Comparison of ENCODE assay signal across 16 cellular contexts in genomic region chr14:51121096-51121495, GRCh38.
"Had no signal": no experiment of that assay in that cellular context is flagged by ENCODE, and none has a peak within 500 bp of the region (broad histone marks: within the 10 kb centered on the region; RNA-seq: fewer than 3 reads in every experiment).

No MANE protein-coding gene starts in this region.

- H3K36me3 Mint-ChIP-seq: activated CD4-positive, alpha-beta memory T cell treated with anti-CD3 and anti-CD28 coated beads for 36 hours; activated naive CD8-positive, alpha-beta T cell had no signal

- H3K4me1 ChIP-seq: gastrocnemius medialis, heart right ventricle, parathyroid adenoma, thyroid gland, uterus had no signal

- H3K79me2 ChIP-seq: parathyroid adenoma had no signal

- H3K9me3 Mint-ChIP-seq: activated CD4-positive, alpha-beta memory T cell treated with anti-CD3 and anti-CD28 coated beads for 36 hours; activated T-cell treated with anti-CD3 and anti-CD28 coated beads, Interleukin-2, amount 50 U/mL, for 4 hours had no signal

- H3K27ac Mint-ChIP-seq: activated CD4-positive, alpha-beta memory T cell treated with anti-CD3 and anti-CD28 coated beads for 36 hours; activated naive CD8-positive, alpha-beta T cell had no signal

- H2AFZ ChIP-seq: parathyroid adenoma had no signal

- H3K9me3 ChIP-seq: esophagus muscularis mucosa, gastrocnemius medialis, thyroid gland, uterus had no signal

- H3K4me3 Mint-ChIP-seq: activated CD4-positive, alpha-beta memory T cell treated with anti-CD3 and anti-CD28 coated beads for 36 hours; activated naive CD8-positive, alpha-beta T cell; activated T-cell treated with anti-CD3 and anti-CD28 coated beads, Interleukin-2, amount 50 U/mL, for 4 hours had no signal

- H3K9ac ChIP-seq: parathyroid adenoma had no signal

- H3K4me3 ChIP-seq: esophagus muscularis mucosa, gastrocnemius medialis, heart right ventricle, skin epidermis, thyroid gland, uterus had no signal

- DNase-seq: activated CD4-positive, alpha-beta memory T cell treated with anti-CD3 and anti-CD28 coated beads for 36 hours; activated CD4-positive, alpha-beta T cell treated with anti-CD3 and anti-CD28 coated beads for 1 hour; activated effector memory CD4-positive, alpha-beta T cell treated with anti-CD3 and anti-CD28 coated beads, Interleukin-2, amount 50 U/mL, for 16 hours; activated T-cell treated with anti-CD3 and anti-CD28 coated beads, Interleukin-2, amount 50 U/mL, for 4 hours; amygdala; brain microvascular endothelial cell; gastrocnemius medialis; heart right ventricle; retina; T-helper 2 cell; thyroid gland; uterus had no signal

- H3K27me3 ChIP-seq: brain microvascular endothelial cell, esophagus muscularis mucosa, gastrocnemius medialis, heart right ventricle, thyroid gland, uterus had no signal

- H3K36me3 ChIP-seq: brain microvascular endothelial cell, esophagus muscularis mucosa, gastrocnemius medialis, heart right ventricle, thyroid gland, uterus had no signal

- H3K27ac ChIP-seq: brain microvascular endothelial cell, esophagus muscularis mucosa, gastrocnemius medialis, heart right ventricle, parathyroid adenoma, skin epidermis, thyroid gland, uterus had no signal
